1 cellular context compared by ENCODE assay signal in the genomic region with DNA sequence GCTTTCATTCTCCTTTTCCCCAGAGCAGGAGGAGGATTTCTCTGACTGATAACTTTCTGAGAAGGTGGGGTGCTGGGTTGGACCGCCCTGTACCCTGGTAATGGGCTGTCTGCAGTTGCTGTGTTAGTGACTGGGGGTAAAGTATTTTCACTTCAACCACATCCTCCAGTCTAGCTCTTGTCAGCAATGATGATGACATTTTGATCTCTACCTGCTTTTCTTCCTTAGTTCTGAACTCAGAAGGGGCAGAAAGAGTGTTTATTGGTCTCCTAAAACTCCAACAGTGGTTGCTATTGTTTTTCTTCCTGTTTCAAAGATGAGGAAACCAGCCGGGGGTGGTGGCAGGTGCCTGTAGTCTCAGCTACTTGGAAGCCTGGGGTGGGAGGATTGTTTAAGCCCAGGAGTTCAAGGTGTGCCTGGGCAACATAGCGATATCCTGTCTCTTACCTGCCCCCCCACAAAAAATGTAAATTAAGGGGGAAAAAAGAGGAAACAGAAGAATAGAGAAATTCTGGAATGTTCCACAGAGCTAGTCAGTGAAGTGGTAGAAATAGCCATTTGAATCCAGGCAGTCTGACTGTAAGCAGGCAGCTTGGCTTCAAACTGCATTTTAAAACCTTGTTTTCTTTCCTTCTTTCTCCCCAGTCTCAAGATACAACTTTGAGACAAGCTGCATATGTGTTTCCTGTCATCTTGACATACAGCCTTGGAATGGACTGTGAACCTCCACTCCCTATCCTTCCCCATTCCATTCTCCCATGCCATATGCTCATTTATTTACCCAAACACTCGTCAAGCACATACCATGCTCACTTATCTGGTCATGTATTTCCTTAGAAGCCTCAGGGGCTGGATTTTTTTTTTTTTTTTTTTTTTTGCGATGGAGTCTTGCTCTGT.
TF ChIP-seq lines count a peak whose summit lies in the region.

No MANE protein-coding gene starts in this region.

TF ChIP-seq in WTC11, 78 proteins besides CTCF, POLR2A, EP300 and RAD21 (continued from another document):
- TF ChIP-seq, protein P1, sequence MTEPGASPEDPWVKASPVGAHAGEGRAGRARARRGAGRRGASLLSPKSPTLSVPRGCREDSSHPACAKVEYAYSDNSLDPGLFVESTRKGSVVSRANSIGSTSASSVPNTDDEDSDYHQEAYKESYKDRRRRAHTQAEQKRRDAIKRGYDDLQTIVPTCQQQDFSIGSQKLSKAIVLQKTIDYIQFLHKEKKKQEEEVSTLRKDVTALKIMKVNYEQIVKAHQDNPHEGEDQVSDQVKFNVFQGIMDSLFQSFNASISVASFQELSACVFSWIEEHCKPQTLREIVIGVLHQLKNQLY (CRISPR knock-in tag; IDR thresholded peaks at IDR 0.05) = no peak
- TF ChIP-seq HMGA2 (CRISPR knock-in tag; IDR thresholded peaks at IDR 0.05) (no peak), ETV6 (CRISPR knock-in tag; IDR thresholded peaks at IDR 0.05) (no peak; the same call in 1 of the 2 replicates), ELF4 (CRISPR knock-in tag; IDR thresholded peaks at IDR 0.05; ENCODE audit: low read depth) (no peak), KAT7 (CRISPR knock-in tag; IDR thresholded peaks at IDR 0.05; ENCODE audit: borderline replicate concordance) (no peak)
- TF ChIP-seq, protein P2, sequence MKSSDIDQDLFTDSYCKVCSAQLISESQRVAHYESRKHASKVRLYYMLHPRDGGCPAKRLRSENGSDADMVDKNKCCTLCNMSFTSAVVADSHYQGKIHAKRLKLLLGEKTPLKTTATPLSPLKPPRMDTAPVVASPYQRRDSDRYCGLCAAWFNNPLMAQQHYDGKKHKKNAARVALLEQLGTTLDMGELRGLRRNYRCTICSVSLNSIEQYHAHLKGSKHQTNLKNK (CRISPR knock-in tag; IDR thresholded peaks at IDR 0.05) = no peak
- TF ChIP-seq, protein P3, sequence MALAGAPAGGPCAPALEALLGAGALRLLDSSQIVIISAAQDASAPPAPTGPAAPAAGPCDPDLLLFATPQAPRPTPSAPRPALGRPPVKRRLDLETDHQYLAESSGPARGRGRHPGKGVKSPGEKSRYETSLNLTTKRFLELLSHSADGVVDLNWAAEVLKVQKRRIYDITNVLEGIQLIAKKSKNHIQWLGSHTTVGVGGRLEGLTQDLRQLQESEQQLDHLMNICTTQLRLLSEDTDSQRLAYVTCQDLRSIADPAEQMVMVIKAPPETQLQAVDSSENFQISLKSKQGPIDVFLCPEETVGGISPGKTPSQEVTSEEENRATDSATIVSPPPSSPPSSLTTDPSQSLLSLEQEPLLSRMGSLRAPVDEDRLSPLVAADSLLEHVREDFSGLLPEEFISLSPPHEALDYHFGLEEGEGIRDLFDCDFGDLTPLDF (CRISPR knock-in tag; IDR thresholded peaks at IDR 0.05) = no peak
